ENCODE assay signal across 13 cellular contexts in the genomic region with DNA sequence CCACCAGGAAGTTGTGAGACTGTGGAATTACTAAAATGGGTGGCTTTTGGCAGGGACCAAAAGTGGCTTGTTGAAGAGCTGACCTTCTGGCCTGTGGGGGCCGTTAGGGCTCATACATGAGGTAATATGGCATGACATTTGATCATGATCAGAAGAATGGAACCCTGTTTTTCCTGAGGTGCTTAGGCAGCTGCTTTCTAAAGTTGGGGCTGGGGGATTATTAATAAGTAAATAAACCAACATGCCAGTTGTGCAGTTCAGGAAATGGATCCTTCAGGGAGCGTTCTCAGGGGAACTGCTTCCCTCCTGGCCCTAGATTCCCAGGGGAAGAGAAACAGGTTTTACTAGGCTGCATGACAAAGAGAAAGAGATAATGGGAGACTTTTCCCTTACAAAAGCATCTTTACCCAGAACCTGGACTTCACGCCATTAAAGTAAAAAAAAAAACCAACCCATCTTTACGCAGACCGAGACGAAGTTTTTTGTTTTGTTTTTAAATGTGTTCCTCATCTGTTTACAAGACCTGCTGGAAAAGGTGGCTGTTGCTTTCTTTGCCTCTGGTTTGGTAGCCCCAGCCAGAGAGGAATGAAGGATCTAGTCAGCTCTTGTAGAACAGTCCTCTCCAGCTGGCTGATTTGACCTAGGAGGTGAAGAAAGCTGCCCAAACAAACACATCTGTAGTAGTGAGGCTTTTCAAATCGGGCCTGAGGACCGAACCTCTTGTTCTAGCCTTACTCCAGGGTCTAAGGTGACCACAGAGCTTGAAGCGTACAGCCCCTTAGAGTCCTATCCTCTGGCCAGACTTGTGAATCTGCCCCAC. TPM values are rescaled to one million over a fixed set of nuclear protein-coding genes. Genes with fewer than 3 reads are reported as not detected.
DNase-seq lines count a peak whose midpoint lies in the region; ATAC-seq and TF ChIP-seq lines count a peak whose summit lies in the region.
"Had no signal": no experiment of that assay in that cellular context is flagged by ENCODE, and none has a peak within 500 bp of the region (broad histone marks: within the 10 kb centered on the region; RNA-seq: fewer than 3 reads in every experiment).

No MANE protein-coding gene starts in this region.

- no peaks in the 10 kb centered on the region for H3K79me2 ChIP-seq in H9 (ENCODE audit: insufficient read depth, low read length)

- no peak overlapping the region for H3K4ac ChIP-seq in H9 (ENCODE audit: low read depth, low read length)

- no peak overlapping the region for H2BK20ac ChIP-seq in H9 (ENCODE audit: low read depth, low read length, poor library complexity, severe bottlenecking)

- no peak overlapping the region for H3K14ac ChIP-seq in H9 (ENCODE audit: insufficient read depth, low read length)

- DNase-seq in H9 (no peak), NCI-H526 (lab: John Stamatoyannopoulos, UW) (peak; percentile 86 to 92), heart right ventricle (no peak), HuH-7.5 (ENCODE audit: low spot score) (no peak), COLO829 (ENCODE audit: low spot score) (no peak), NCI-H2029 treated with DMSO at 0.1 percent for 48 hours (lab: John Stamatoyannopoulos, UW) (no peak)
- no peak for DNase-seq in stimulated activated naive B cell treated with anti-CD40 and anti-IgM and Interleukin-4, amounts not matched to agents 10 μg/mL and 1 μg/mL and 100 μg/mL, for 72 hours
- DNase-seq in stimulated activated naive CD4-positive, alpha-beta T cell (lab: John Stamatoyannopoulos, UW) = no peak
- DNase-seq: activated CD4-positive, alpha-beta T cell treated with anti-CD3 and anti-CD28 coated beads for 4 hours; COR-L47; midbrain had no signal

- H3K27me3 Mint-ChIP-seq in H9 (ENCODE audit: low read depth) = peaks cover 1% of the 10 kb centered on the region; the same call in 1 of the 2 replicates
- no peaks in the 10 kb centered on the region for H3K27me3 Mint-ChIP-seq in stimulated activated naive B cell treated with anti-CD40 and anti-IgM and Interleukin-4, amounts not matched to agents 10 μg/mL and 1 μg/mL and 100 μg/mL, for 72 hours

- H3K79me1 ChIP-seq in H9 (ENCODE audit: insufficient read depth, low read depth, low read length, poor library complexity, severe bottlenecking) = no peaks in the 10 kb centered on the region

- peak overlapping the region; percentile 15 to 95 (median 88); a peak in 6 of 7 replicates for H3K27ac Mint-ChIP-seq in H9
- peak overlapping the region; percentile 42 for H3K27ac Mint-ChIP-seq in stimulated activated naive B cell treated with anti-CD40 and anti-IgM and Interleukin-4, amounts not matched to agents 10 μg/mL and 1 μg/mL and 100 μg/mL, for 72 hours
- H3K27ac Mint-ChIP-seq: activated T-helper 1 cell treated with anti-CD3 and anti-CD28 coated beads, Interleukin-12 subunit alpha, Interleukin-12 subunit beta, Interleukin-2, Interleukin-4 antibody, amounts not matched to agents 30 ng/mL and 10 ng/mL and 1 ng/mL, durations not matched to agents 14 hours and 24 hours and 36 hours had no signal

- H3K9me3 Mint-ChIP-seq in H9 = peaks cover 4 to 5% of the 10 kb centered on the region in 2 experiments; a peak in 2 of 5 replicates
- peaks cover 0 to 3% of the 10 kb centered on the region in 2 donors for H3K9me3 Mint-ChIP-seq in stimulated activated naive B cell treated with anti-CD40 and anti-IgM and Interleukin-4, amounts not matched to agents 10 μg/mL and 1 μg/mL and 100 μg/mL, for 72 hours

- peaks cover 10% of the 10 kb centered on the region; the same call in 1 of the 2 replicates for H3K4me1 ChIP-seq in H9 (ENCODE audit: insufficient read depth, low read length)
- H3K4me1 ChIP-seq in heart right ventricle = peaks cover 27 to 100% (median 94%) of the 10 kb centered on the region in 9 donors
- H3K4me1 ChIP-seq: prostate gland had no signal

- H2BK12ac ChIP-seq in H9 (ENCODE audit: insufficient read length, low read depth, low read length) = no peak overlapping the region

- H2BK5ac ChIP-seq in H9 (ENCODE audit: insufficient read length, low read length) = no peak overlapping the region

- no peak overlapping the region for H3K4me2 ChIP-seq in H9 (ENCODE audit: insufficient read depth, insufficient read length, low read length)

- ATAC-seq in heart right ventricle = peak in 5 of 8 donors; percentile 12 to 41 (median 34)
- no peak for ATAC-seq in stimulated activated naive B cell treated with anti-CD40 and anti-IgM and Interleukin-4, amounts not matched to agents 10 μg/mL and 1 μg/mL and 100 μg/mL, for 72 hours (replicated peaks)

- no peak overlapping the region for H2AFZ ChIP-seq in H9 (ENCODE audit: low read length)

- peaks cover 0 to 48% (median 0%) of the 10 kb centered on the region in 9 donors for H3K36me3 ChIP-seq in heart right ventricle
- H3K36me3 ChIP-seq: prostate gland had no signal

- no peak overlapping the region for H3K27ac ChIP-seq in H9 (ENCODE audit: insufficient read length, low read depth, low read length)
- H3K27ac ChIP-seq in heart right ventricle = peak overlapping the region in 9 of 10 donors; percentile 1 to 74 (median 52)
- H3K27ac ChIP-seq: prostate gland had no signal

- no peak overlapping the region for H3K18ac ChIP-seq in H9 (ENCODE audit: insufficient read length, low read depth, low read length)

- no peak overlapping the region for H2AK5ac ChIP-seq in H9 (ENCODE audit: insufficient read length, low read length)

- H3K23me2 ChIP-seq in H9 (ENCODE audit: insufficient read length, low read depth, low read length, poor library complexity, severe bottlenecking) = no peaks in the 10 kb centered on the region

- no peak overlapping the region for H3K23ac ChIP-seq in H9 (ENCODE audit: insufficient read length, low read depth, low read length)

- H3T11ph ChIP-seq in H9 (ENCODE audit: low read length) = no peak overlapping the region

- no peak overlapping the region for H3K4me3 Mint-ChIP-seq in H9
- no peak overlapping the region for H3K4me3 Mint-ChIP-seq in stimulated activated naive B cell treated with anti-CD40 and anti-IgM and Interleukin-4, amounts not matched to agents 10 μg/mL and 1 μg/mL and 100 μg/mL, for 72 hours

- H3K9ac ChIP-seq in H9 (ENCODE audit: extremely low read depth, insufficient read length, low read length) = no peak overlapping the region

- H4K91ac ChIP-seq in H9 (ENCODE audit: insufficient read length, low read depth, low read length) = no peak overlapping the region

- H3K56ac ChIP-seq in H9 (ENCODE audit: insufficient read length, low read depth, low read length) = no peak overlapping the region

- no peak for TF ChIP-seq CTCF in H9 (conservative IDR thresholded peaks at IDR 0.05)
- no peak for TF ChIP-seq CTCF in heart right ventricle (IDR thresholded peaks at IDR 0.05)

- H3K36me3 Mint-ChIP-seq in H9 (ENCODE audit: insufficient read depth in 1 of 3, low read depth in 3 of 3) = peaks cover 5 to 31% (median 11%) of the 10 kb centered on the region in 3 experiments; a peak in 6 of 7 replicates
- H3K36me3 Mint-ChIP-seq in stimulated activated naive B cell treated with anti-CD40 and anti-IgM and Interleukin-4, amounts not matched to agents 10 μg/mL and 1 μg/mL and 100 μg/mL, for 72 hours = peaks cover 19 to 30% of the 10 kb centered on the region in 2 donors

- H3K9me3 ChIP-seq in H9 (ENCODE audit: control insufficient read depth, low read depth, low read length) = no peaks in the 10 kb centered on the region
- no peaks in the 10 kb centered on the region for H3K9me3 ChIP-seq in heart right ventricle
- H3K9me3 ChIP-seq: prostate gland had no signal

- H3K4me3 ChIP-seq in heart right ventricle = no peak overlapping the region
- H3K4me3 ChIP-seq: prostate gland had no signal

- peaks cover 43 to 54% of the 10 kb centered on the region in 2 experiments for H3K4me1 Mint-ChIP-seq in H9
- H3K4me1 Mint-ChIP-seq in stimulated activated naive B cell treated with anti-CD40 and anti-IgM and Interleukin-4, amounts not matched to agents 10 μg/mL and 1 μg/mL and 100 μg/mL, for 72 hours = peaks cover 61 to 90% of the 10 kb centered on the region in 2 donors

- H3K27me3 ChIP-seq in H9 (ENCODE audit: insufficient read depth, low read length) (no peaks in the 10 kb centered on the region), heart right ventricle (no peaks in the 10 kb centered on the region)

- H2BK120ac ChIP-seq in H9 (ENCODE audit: low read depth, low read length, poor library complexity, severe bottlenecking) = no peak overlapping the region

- H4K8ac ChIP-seq in H9 (replicated peaks; ENCODE audit: insufficient read length, low read depth, low read length) = no peak overlapping the region

- H4K20me1 ChIP-seq in H9 (ENCODE audit: control insufficient read depth, insufficient read depth, insufficient read length) = no peaks in the 10 kb centered on the region

- no CpG with 5 or more reads among the region's 9 CpGs for WGBS in H9 (ENCODE audit: extremely low coverage, insufficient read length, low lambda C conversion rate)
- 66 to 72% methylated on average over 9 of the region's 9 CpGs for WGBS in heart right ventricle, 2 donors

- intact Hi-C loops in heart right ventricle (cut with DNase I) = no loop called here

- H2BK15ac ChIP-seq in H9 (ENCODE audit: low read depth, low read length) = no peak overlapping the region

- H4K5ac ChIP-seq in H9 (ENCODE audit: insufficient read length, low read depth, low read length) = no peak overlapping the region

RNA-seq across cellular contexts. Expression of a gene that starts 22.7 kb away (rescaled TPM):
- 0.98 and 1.1 TPM in 2 replicates for total RNA-seq in H9 (2021)
- total RNA-seq in heart right ventricle = 10 to 100 TPM; 12.0 to 57.1 (median 42.0) TPM
- 10 to 100 TPM in 1 of 2 donors, 1 to 10 TPM in 1; 5.0 to 15.7 TPM for polyA plus RNA-seq in heart right ventricle

Comparison
In these comparisons a context has a peak if more than half of its experiments do, and no peak if none do; other contexts are left out.
1. DNase-seq: peak in NCI-H526 (2 of 2); none in H9 (single experiment), heart right ventricle (0 of 2), stimulated activated naive B cell treated with anti-CD40 and anti-IgM and Interleukin-4, amounts not matched to agents 10 μg/mL and 1 μg/mL and 100 μg/mL, for 72 hours (single experiment), stimulated activated naive CD4-positive, alpha-beta T cell (0 of 6), HuH-7.5 (single experiment), COLO829 (single experiment) and NCI-H2029 treated with DMSO at 0.1 percent for 48 hours (single experiment).
2. ATAC-seq: peak in heart right ventricle (5 of 8); none in stimulated activated naive B cell treated with anti-CD40 and anti-IgM and Interleukin-4, amounts not matched to agents 10 μg/mL and 1 μg/mL and 100 μg/mL, for 72 hours (0 of 2).